In genomic region chr16:10971560-10971961, GRCh38 we compare ENCODE assay signal across 8 cellular contexts. TPM values are rescaled to one million over a fixed set of nuclear protein-coding genes. Genes with fewer than 3 reads are reported as not detected.
DNase-seq lines count a peak whose midpoint lies in the region; ATAC-seq, FAIRE-seq and TF ChIP-seq lines count a peak whose summit lies in the region.

No MANE protein-coding gene starts in this region.

- H3K4me3 ChIP-seq in CD4-positive, alpha-beta memory T cell (ENCODE audit: low read length in 2 of 2) = no peak overlapping the region

- H3K4me1 ChIP-seq in CD4-positive, alpha-beta memory T cell (ENCODE audit: insufficient read depth, low read length) = peaks cover 17% of the 10 kb centered on the region

- intact Hi-C loops in CD4-positive, alpha-beta memory T cell (cut with micrococcal nuclease) = loop anchor here (1.0 kb wide), 1 partner anchor 286 kb away; no protein-coding TSS in a partner anchor

- H3K27me3 ChIP-seq in CD4-positive, alpha-beta memory T cell (ENCODE audit: insufficient read depth, low read length) = no peaks in the 10 kb centered on the region

- CTCF ChIA-PET in CD4-positive, alpha-beta memory T cell (lab: Charles Lee; ENCODE audit: partially characterized antibody) = interaction anchor here (0.6 to 13.2 kb wide), 25 partner anchors 9 to 1097 kb away, joined by 3 to 197 read pairs (median 4); partner anchors contain the start of genes PRM2 and SOCS1

- H3K9me3 Mint-ChIP-seq in CD4-positive, alpha-beta memory T cell = no peaks in the 10 kb centered on the region
- H3K9me3 Mint-ChIP-seq in stimulated activated effector memory CD8-positive, alpha-beta T cell treated with anti-CD3 and anti-CD28 coated beads, Interleukin-12 subunit alpha, Interleukin-12 subunit beta, amount 100 ng/mL, for 72 hours = no peaks in the 10 kb centered on the region

- no peaks in the 10 kb centered on the region for H3K9me3 ChIP-seq in CD4-positive, alpha-beta memory T cell (ENCODE audit: control insufficient read depth in 1 of 2, low read length in 2 of 2)

- H3K27ac ChIP-seq in CD4-positive, alpha-beta memory T cell (ENCODE audit: low read depth, low read length) = no peak overlapping the region

- peak; percentile 78 for FAIRE-seq in GM19239 (lab: Jason Lieb, UNC)

- peaks cover 27 to 43% of the 10 kb centered on the region in 2 donors for H3K36me3 Mint-ChIP-seq in CD4-positive, alpha-beta memory T cell
- H3K36me3 Mint-ChIP-seq in stimulated activated effector memory CD8-positive, alpha-beta T cell treated with anti-CD3 and anti-CD28 coated beads, Interleukin-12 subunit alpha, Interleukin-12 subunit beta, amount 100 ng/mL, for 72 hours = peaks cover 72% of the 10 kb centered on the region

- DNase-seq in CD4-positive, alpha-beta memory T cell = peak in 4 of 5 donors; percentile 41 to 53 (median 48)
- no peak for DNase-seq in GM19239 (ENCODE audit: insufficient read length, low spot score)
- peak; percentile 67 for DNase-seq in NCI-H2196 (lab: John Stamatoyannopoulos, UW; ENCODE audit: unreplicated experiment)
- DNase-seq in activated CD4-positive, alpha-beta T cell treated with anti-CD3 and anti-CD28 coated beads, Interleukin-2, amount 50 U/mL, for 4 hours = peak; percentile 12 to 16
- peak; percentile 83 for DNase-seq in foreskin melanocyte
- DNase-seq in omental fat pad (ENCODE audit: low spot score) = no peak
- no peak for DNase-seq in stimulated activated effector memory CD8-positive, alpha-beta T cell treated with anti-CD3 and anti-CD28 coated beads, Interleukin-12 subunit alpha, Interleukin-12 subunit beta, amount 100 ng/mL, for 72 hours (ENCODE audit: low spot score in 2 of 2)

- ATAC-seq in omental fat pad (ENCODE audit: low FRiP score) = no peak
- no peak for ATAC-seq in stimulated activated effector memory CD8-positive, alpha-beta T cell treated with anti-CD3 and anti-CD28 coated beads, Interleukin-12 subunit alpha, Interleukin-12 subunit beta, amount 100 ng/mL, for 72 hours
- ATAC-seq in HG02973 (IDR thresholded peaks at IDR 0.05; ENCODE audit: unreplicated experiment) = no peak

- H3K4me3 Mint-ChIP-seq in CD4-positive, alpha-beta memory T cell = no peak overlapping the region
- H3K4me3 Mint-ChIP-seq in stimulated activated effector memory CD8-positive, alpha-beta T cell treated with anti-CD3 and anti-CD28 coated beads, Interleukin-12 subunit alpha, Interleukin-12 subunit beta, amount 100 ng/mL, for 72 hours = no peak overlapping the region

- peaks cover 11 to 26% (median 13%) of the 10 kb centered on the region in 4 donors for H3K4me1 Mint-ChIP-seq in CD4-positive, alpha-beta memory T cell
- H3K4me1 Mint-ChIP-seq in stimulated activated effector memory CD8-positive, alpha-beta T cell treated with anti-CD3 and anti-CD28 coated beads, Interleukin-12 subunit alpha, Interleukin-12 subunit beta, amount 100 ng/mL, for 72 hours = peaks cover 44% of the 10 kb centered on the region

- TF ChIP-seq CTCF in omental fat pad (IDR thresholded peaks at IDR 0.05) = peak in 2 of 3 donors; percentile 31 to 62

- POLR2A ChIA-PET in CD4-positive, alpha-beta memory T cell (lab: Charles Lee; ENCODE audit: partially characterized antibody) = interaction anchor here (0.8 to 2.4 kb wide), 3 partner anchors 284 to 385 kb away, joined by 4 to 24 read pairs (median 6); partner anchors contain the start of gene SOCS1

- peaks cover 3% of the 10 kb centered on the region for H3K36me3 ChIP-seq in CD4-positive, alpha-beta memory T cell (ENCODE audit: insufficient read depth, low read length)

- peak overlapping the region in 3 of 7 donors; percentile 25 to 30 (median 27) for H3K27ac Mint-ChIP-seq in CD4-positive, alpha-beta memory T cell
- H3K27ac Mint-ChIP-seq in stimulated activated effector memory CD8-positive, alpha-beta T cell treated with anti-CD3 and anti-CD28 coated beads, Interleukin-12 subunit alpha, Interleukin-12 subunit beta, amount 100 ng/mL, for 72 hours = no peak overlapping the region

- H3K27me3 Mint-ChIP-seq in CD4-positive, alpha-beta memory T cell = no peaks in the 10 kb centered on the region

RNA-seq across cellular contexts. Expression of gene CLEC16A, which starts 27.2 kb away (rescaled TPM):
- 10 to 100 TPM; 24.8 to 28.4 TPM for total RNA-seq in CD4-positive, alpha-beta memory T cell
- polyA plus RNA-seq in CD4-positive, alpha-beta memory T cell = 10 to 100 TPM in 1 of 2 donors, 1 to 10 TPM in 1; 5.2 to 24.1 TPM
- 10 to 100 TPM; 24.0 to 36.9 (median 29.5) TPM for total RNA-seq in omental fat pad

RNA-seq across cellular contexts. Expression of gene DEXI, which starts 29.3 kb away (rescaled TPM):
- total RNA-seq in CD4-positive, alpha-beta memory T cell = 10 to 100 TPM; 37.9 to 41.2 TPM
- 10 to 100 TPM; 60.2 to 66.3 TPM for polyA plus RNA-seq in CD4-positive, alpha-beta memory T cell
- total RNA-seq in omental fat pad = 10 to 100 TPM; 56.8 to 71.5 (median 64.5) TPM

Comparison
In these comparisons a context has a peak if more than half of its experiments do, and no peak if none do; other contexts are left out.
1. DNase-seq: peak in CD4-positive, alpha-beta memory T cell (4 of 5), NCI-H2196 (single experiment), activated CD4-positive, alpha-beta T cell treated with anti-CD3 and anti-CD28 coated beads, Interleukin-2, amount 50 U/mL, for 4 hours (2 of 2) and foreskin melanocyte (single experiment); none in GM19239 (single experiment), omental fat pad (single experiment) and stimulated activated effector memory CD8-positive, alpha-beta T cell treated with anti-CD3 and anti-CD28 coated beads, Interleukin-12 subunit alpha, Interleukin-12 subunit beta, amount 100 ng/mL, for 72 hours (0 of 2).